Comparison of ENCODE assay signal across 17 cellular contexts in the genomic region with DNA sequence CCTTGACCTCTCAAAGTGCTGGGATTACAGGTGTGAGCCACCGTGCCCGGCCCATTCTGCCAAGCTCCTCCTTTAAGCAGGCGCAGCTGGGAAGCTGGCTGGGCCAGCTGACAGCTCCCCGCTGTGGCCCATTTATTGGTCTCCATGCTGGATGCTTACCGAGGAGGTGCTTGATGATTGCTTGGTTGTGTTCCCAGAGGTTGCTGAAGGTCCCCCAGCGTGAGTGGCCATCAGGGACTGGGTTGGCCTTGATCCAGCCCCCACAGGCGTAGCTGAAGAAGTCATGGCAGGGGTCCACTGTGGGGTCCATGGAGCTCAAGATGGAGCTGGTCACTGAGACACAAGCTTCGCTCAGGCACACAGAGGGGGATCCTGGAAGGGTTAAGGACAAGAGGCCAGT. TPM values are rescaled to one million over a fixed set of nuclear protein-coding genes. Genes with fewer than 3 reads are reported as not detected.
DNase-seq lines count a peak whose midpoint lies in the region; ATAC-seq and TF ChIP-seq lines count a peak whose summit lies in the region.
"Had no signal": no experiment of that assay in that cellular context is flagged by ENCODE, and none has a peak within 500 bp of the region (broad histone marks: within the 10 kb centered on the region; RNA-seq: fewer than 3 reads in every experiment).

No MANE protein-coding gene starts in this region.

- H3K27me3 ChIP-seq in body of pancreas, result no peaks in the 10 kb centered on the region
- H3K27me3 ChIP-seq in foreskin keratinocyte, result no peaks in the 10 kb centered on the region

- peak overlapping the region in 3 of 4 donors; percentile 66 to 80 (median 75) for H3K27ac ChIP-seq in body of pancreas
- H3K27ac ChIP-seq in foreskin keratinocyte, result no peak overlapping the region

- peaks cover 41% of the 10 kb centered on the region for H3K4me1 Mint-ChIP-seq in activated T-cell treated with anti-CD3 and anti-CD28 coated beads, Interleukin-2, amount 50 U/mL, for 24 hours (ENCODE audit: low read depth)
- H3K4me1 Mint-ChIP-seq in stimulated activated naive CD8-positive, alpha-beta T cell treated with anti-CD3 and anti-CD28 coated beads, Interleukin-15, Interleukin-2, amounts not matched to agents 100 ng/mL and 50 ng/mL, for 24 hours (ENCODE audit: low read depth), result peaks cover 44% of the 10 kb centered on the region
- peaks cover 66% of the 10 kb centered on the region for H3K4me1 Mint-ChIP-seq in stimulated activated naive CD8-positive, alpha-beta T cell treated with anti-CD3 and anti-CD28 coated beads, Interleukin-15, amount 100 ng/mL, for 72 hours

- ATAC-seq in stimulated activated naive CD8-positive, alpha-beta T cell treated with anti-CD3 and anti-CD28 coated beads, Interleukin-15, amount 100 ng/mL, for 72 hours, result no peak
- ATAC-seq in body of pancreas (no peak), GM18907 (IDR thresholded peaks at IDR 0.05; ENCODE audit: unreplicated experiment) (no peak), foreskin keratinocyte (no peak)

- H3K4me1 ChIP-seq in body of pancreas (peaks cover 78% of the 10 kb centered on the region), foreskin keratinocyte (no peaks in the 10 kb centered on the region)

- peak overlapping the region; percentile 75 for H3K27ac Mint-ChIP-seq in activated T-cell treated with anti-CD3 and anti-CD28 coated beads, Interleukin-2, amount 50 U/mL, for 24 hours
- peak overlapping the region; percentile 28 for H3K27ac Mint-ChIP-seq in stimulated activated naive CD8-positive, alpha-beta T cell treated with anti-CD3 and anti-CD28 coated beads, Interleukin-15, Interleukin-2, amounts not matched to agents 100 ng/mL and 50 ng/mL, for 24 hours
- peak overlapping the region in 1 of 2 donors; percentile 67 for H3K27ac Mint-ChIP-seq in stimulated activated naive CD8-positive, alpha-beta T cell treated with anti-CD3 and anti-CD28 coated beads, Interleukin-15, amount 100 ng/mL, for 72 hours
- H3K27ac Mint-ChIP-seq: HFFc6 had no signal

- TF ChIP-seq POLR2A in body of pancreas (IDR thresholded peaks at IDR 0.05), result no peak

- no peak for TF ChIP-seq CTCF in body of pancreas (IDR thresholded peaks at IDR 0.05)
- no peak for TF ChIP-seq CTCF in foreskin keratinocyte (conservative IDR thresholded peaks at IDR 0.05)

- H3K4me3 ChIP-seq in body of pancreas, result no peak overlapping the region

- no peak for DNase-seq in activated T-cell treated with anti-CD3 and anti-CD28 coated beads, Interleukin-2, amount 50 U/mL, for 24 hours
- no peak for DNase-seq in activated T-cell treated with anti-CD3 and anti-CD28 coated beads, Interleukin-2, amount 50 U/mL, for 48 hours
- no peak for DNase-seq in stimulated activated naive CD8-positive, alpha-beta T cell treated with anti-CD3 and anti-CD28 coated beads, Interleukin-15, amount 100 ng/mL, for 72 hours
- no peak for DNase-seq in body of pancreas
- no peak for DNase-seq in foreskin keratinocyte
- DNase-seq: ACHN; AML-193; Caco-2; EL; HFFc6; KBM-7; NCI-H1694; NCI-H524 treated with DMSO at 0.1 percent for 48 hours; NK-92 treated with Interleukin-12 subunit alpha and Interleukin-12 subunit beta, amount 100 ng/mL, for 24 hours; SHP77 had no signal

- no peaks in the 10 kb centered on the region for H3K9me3 Mint-ChIP-seq in activated T-cell treated with anti-CD3 and anti-CD28 coated beads, Interleukin-2, amount 50 U/mL, for 24 hours
- H3K9me3 Mint-ChIP-seq in stimulated activated naive CD8-positive, alpha-beta T cell treated with anti-CD3 and anti-CD28 coated beads, Interleukin-15, Interleukin-2, amounts not matched to agents 100 ng/mL and 50 ng/mL, for 24 hours, result no peaks in the 10 kb centered on the region
- H3K9me3 Mint-ChIP-seq in stimulated activated naive CD8-positive, alpha-beta T cell treated with anti-CD3 and anti-CD28 coated beads, Interleukin-15, amount 100 ng/mL, for 72 hours, result no peaks in the 10 kb centered on the region
- H3K9me3 Mint-ChIP-seq: HFFc6 had no signal

- intact Hi-C loops in body of pancreas (cut with DNase I), result no loop called here

- no peaks in the 10 kb centered on the region for H3K9me3 ChIP-seq in body of pancreas
- H3K9me3 ChIP-seq: Caco-2 had no signal

- H3K4me3 Mint-ChIP-seq in activated T-cell treated with anti-CD3 and anti-CD28 coated beads, Interleukin-2, amount 50 U/mL, for 24 hours, result no peak overlapping the region
- no peak overlapping the region for H3K4me3 Mint-ChIP-seq in stimulated activated naive CD8-positive, alpha-beta T cell treated with anti-CD3 and anti-CD28 coated beads, Interleukin-15, Interleukin-2, amounts not matched to agents 100 ng/mL and 50 ng/mL, for 24 hours
- no peak overlapping the region for H3K4me3 Mint-ChIP-seq in stimulated activated naive CD8-positive, alpha-beta T cell treated with anti-CD3 and anti-CD28 coated beads, Interleukin-15, amount 100 ng/mL, for 72 hours
- H3K4me3 Mint-ChIP-seq: HFFc6 had no signal

- WGBS in body of pancreas, 2 donors, result 80 to 92% methylated on average over 2 to 8 of the region's 8 CpGs

- H3K27me3 Mint-ChIP-seq in activated T-cell treated with anti-CD3 and anti-CD28 coated beads, Interleukin-2, amount 50 U/mL, for 24 hours, result no peaks in the 10 kb centered on the region
- H3K27me3 Mint-ChIP-seq in stimulated activated naive CD8-positive, alpha-beta T cell treated with anti-CD3 and anti-CD28 coated beads, Interleukin-15, Interleukin-2, amounts not matched to agents 100 ng/mL and 50 ng/mL, for 24 hours, result no peaks in the 10 kb centered on the region
- no peaks in the 10 kb centered on the region for H3K27me3 Mint-ChIP-seq in stimulated activated naive CD8-positive, alpha-beta T cell treated with anti-CD3 and anti-CD28 coated beads, Interleukin-15, amount 100 ng/mL, for 72 hours

- H3K36me3 ChIP-seq in body of pancreas (replicated peaks in 1 of 2; ENCODE audit: insufficient read depth in 1 of 2, low read depth in 2 of 2), result no peaks in the 10 kb centered on the region

- H3K36me3 Mint-ChIP-seq in activated T-cell treated with anti-CD3 and anti-CD28 coated beads, Interleukin-2, amount 50 U/mL, for 24 hours (ENCODE audit: low read depth), result peaks cover 98% of the 10 kb centered on the region
- peaks cover 82% of the 10 kb centered on the region for H3K36me3 Mint-ChIP-seq in stimulated activated naive CD8-positive, alpha-beta T cell treated with anti-CD3 and anti-CD28 coated beads, Interleukin-15, Interleukin-2, amounts not matched to agents 100 ng/mL and 50 ng/mL, for 24 hours (ENCODE audit: low read depth)

RNA-seq across cellular contexts. Expression of a gene that starts 17.7 kb away (rescaled TPM):
- 10 to 100 TPM; 79.1 to 83.3 TPM for total RNA-seq in body of pancreas
- 51.1 and 63.5 TPM in 2 replicates for total RNA-seq in foreskin keratinocyte
- polyA plus RNA-seq in foreskin keratinocyte, result 28.0 and 34.0 TPM in 2 replicates
